Comparison of ENCODE assay signal across 19 cellular contexts in genomic region chr1:94660994-94661393, GRCh38.
DNase-seq lines count a peak whose midpoint lies in the region; ATAC-seq and TF ChIP-seq lines count a peak whose summit lies in the region.
"Had no signal": no experiment of that assay in that cellular context is flagged by ENCODE, and none has a peak within 500 bp of the region (broad histone marks: within the 10 kb centered on the region; RNA-seq: fewer than 3 reads in every experiment).

No MANE protein-coding gene starts in this region.

- H3K4me1 Mint-ChIP-seq in nephron progenitor cell, result peaks cover 39% of the 10 kb centered on the region
- H3K4me1 Mint-ChIP-seq: immature natural killer cell, T-helper 17 cell had no signal

- no peaks in the 10 kb centered on the region for H4K20me1 ChIP-seq in hepatocyte (ENCODE audit: insufficient read depth, poor library complexity, severe bottlenecking)

- H3K36me3 ChIP-seq in hepatocyte (replicated peaks; ENCODE audit: insufficient read depth, low read depth), result no peaks in the 10 kb centered on the region
- H3K36me3 ChIP-seq: spleen had no signal

- H3K36me3 Mint-ChIP-seq in nephron progenitor cell (ENCODE audit: low read depth), result no peaks in the 10 kb centered on the region
- H3K36me3 Mint-ChIP-seq: immature natural killer cell had no signal

- ATAC-seq in HG03354 (IDR thresholded peaks at IDR 0.05; ENCODE audit: poor library complexity, severe bottlenecking, unreplicated experiment), result no peak
- ATAC-seq: T-helper 17 cell had no signal

- H3K9me2 ChIP-seq in hepatocyte (replicated peaks; ENCODE audit: insufficient read depth), result no peaks in the 10 kb centered on the region

- peak overlapping the region; percentile 50 for H3K27ac ChIP-seq in hepatocyte
- H3K27ac ChIP-seq: spleen had no signal

- H3K27me3 ChIP-seq in hepatocyte, result no peaks in the 10 kb centered on the region
- H3K27me3 ChIP-seq: spleen had no signal

- TF ChIP-seq CTCF in hepatocyte (IDR thresholded peaks at IDR 0.05; ENCODE audit: poor library complexity), result no peak
- no peak for TF ChIP-seq CTCF in nephron progenitor cell (IDR thresholded peaks at IDR 0.05)

- H3K9me3 ChIP-seq in hepatocyte (ENCODE audit: low read depth), result no peaks in the 10 kb centered on the region
- H3K9me3 ChIP-seq: spleen had no signal

- H3K79me2 ChIP-seq in hepatocyte, result no peaks in the 10 kb centered on the region

- H3K27me3 Mint-ChIP-seq in nephron progenitor cell (ENCODE audit: low read depth, poor library complexity), result no peaks in the 10 kb centered on the region

- H3K9me3 Mint-ChIP-seq in nephron progenitor cell, result peaks cover 7% of the 10 kb centered on the region
- H3K9me3 Mint-ChIP-seq: activated naive CD4-positive, alpha-beta T cell treated with anti-CD3 and anti-CD28 coated beads for 36 hours; immature natural killer cell had no signal

- H3K4me3 Mint-ChIP-seq in nephron progenitor cell, result no peak overlapping the region
- H3K4me3 Mint-ChIP-seq: activated naive CD4-positive, alpha-beta T cell treated with anti-CD3 and anti-CD28 coated beads for 36 hours; immature natural killer cell; T-helper 17 cell had no signal

- H3K27ac Mint-ChIP-seq in nephron progenitor cell, result peak overlapping the region; percentile 46
- H3K27ac Mint-ChIP-seq: activated naive CD4-positive, alpha-beta T cell treated with anti-CD3 and anti-CD28 coated beads for 36 hours; immature natural killer cell; T-helper 17 cell had no signal

- peaks cover 24% of the 10 kb centered on the region for H3K4me1 ChIP-seq in hepatocyte (ENCODE audit: insufficient read depth)
- H3K4me1 ChIP-seq: spleen had no signal

- DNase-seq in ELR (ENCODE audit: low read depth) (peak; percentile 27), NCI-H526 (lab: John Stamatoyannopoulos, UW) (peak; percentile 60 to 66), hepatocyte (ENCODE audit: low spot score) (no peak), nephron progenitor cell (no peak), NCI-H446 (lab: John Stamatoyannopoulos, UW) (no peak), GM19238 (ENCODE audit: insufficient read length, low spot score) (no peak), NCI-H1105 treated with DMSO at 0.1 percent for 48 hours (lab: John Stamatoyannopoulos, UW) (no peak)
- DNase-seq: activated CD8-positive, alpha-beta memory T cell treated with anti-CD3 and anti-CD28 coated beads, Interleukin-2, amount 50 U/mL, for 4 hours; activated naive CD4-positive, alpha-beta T cell treated with anti-CD3 and anti-CD28 coated beads for 36 hours; immature natural killer cell; midbrain; NCI-H1048; NCI-H2171 treated with DMSO at 0.1 percent for 48 hours; posterior cingulate gyrus; Right ventricle myocardium superior; spleen; stimulated activated naive CD4-positive, alpha-beta T cell treated with Interleukin-2 at 50 U/mL for 16 hours; T-helper 17 cell had no signal

- H3K4me2 ChIP-seq in hepatocyte, result peak overlapping the region; percentile 20

- H2AFZ ChIP-seq in hepatocyte, result no peak overlapping the region

- no peak overlapping the region for H3K4me3 ChIP-seq in hepatocyte
- H3K4me3 ChIP-seq: spleen had no signal

Comparison
In these comparisons a context has a peak if more than half of its experiments do, and no peak if none do; other contexts are left out.
1. DNase-seq: peak in ELR (single experiment) and NCI-H526 (2 of 2); none in hepatocyte (single experiment), nephron progenitor cell (single experiment), NCI-H446 (0 of 2), GM19238 (single experiment) and NCI-H1105 treated with DMSO at 0.1 percent for 48 hours (single experiment).